ENCODE assay signal across 1 cellular context in genomic region chr2:177618270-177619253, GRCh38.
TF ChIP-seq lines count a peak whose summit lies in the region.

No MANE protein-coding gene starts in this region.

TF ChIP-seq in H1, 55 proteins besides CTCF, POLR2A, EP300 and RAD21 (continued from another document):
- TF ChIP-seq ATF3 (IDR thresholded peaks at IDR 0.05; ENCODE audit: insufficient read depth, low read depth, low read length): no peak
- TF ChIP-seq SIN3A (conservative IDR thresholded peaks at IDR 0.05 in 1 of 2, IDR thresholded peaks at IDR 0.05 in 1 of 2; ENCODE audit: low read depth in 1 of 2, low read length in 2 of 2): peak; percentile 28 to 83; a peak in 1 of 4 replicates
- no peak for TF ChIP-seq KDM5A (IDR thresholded peaks at IDR 0.05; ENCODE audit: low read length)
- TF ChIP-seq TCF12 (IDR thresholded peaks at IDR 0.05; ENCODE audit: low read depth, low read length): no peak
- no peak for TF ChIP-seq CBX5 (IDR thresholded peaks at IDR 0.05; ENCODE audit: low read depth, low read length)
- no peak for TF ChIP-seq RXRA (IDR thresholded peaks at IDR 0.05; ENCODE audit: insufficient read depth, low read depth, low read length)
- TF ChIP-seq YY1 (IDR thresholded peaks at IDR 0.05; ENCODE audit: low read depth, low read length): peak; percentile 33; the same call in 1 of the 2 replicates
- no peak for TF ChIP-seq POU5F1 (IDR thresholded peaks at IDR 0.05; ENCODE audit: low read depth, low read length)
- TF ChIP-seq BACH1 (IDR thresholded peaks at IDR 0.05; ENCODE audit: low read length): no peak
- TF ChIP-seq ASH2L (IDR thresholded peaks at IDR 0.05; ENCODE audit: low read length): peak; percentile 92
- no peak for TF ChIP-seq HDAC2 (IDR thresholded peaks at IDR 0.05; ENCODE audit: borderline replicate concordance in 1 of 2, low read depth in 2 of 2, low read length in 2 of 2)
- no peak for TF ChIP-seq JUND (IDR thresholded peaks at IDR 0.05; ENCODE audit: low read length)
- no peak for TF ChIP-seq RBBP5 (IDR thresholded peaks at IDR 0.05; ENCODE audit: borderline replicate concordance, low read depth, low read length)
- TF ChIP-seq FOSL1 (IDR thresholded peaks at IDR 0.05; ENCODE audit: insufficient read depth, low read depth, low read length): no peak
- TF ChIP-seq, protein P1, sequence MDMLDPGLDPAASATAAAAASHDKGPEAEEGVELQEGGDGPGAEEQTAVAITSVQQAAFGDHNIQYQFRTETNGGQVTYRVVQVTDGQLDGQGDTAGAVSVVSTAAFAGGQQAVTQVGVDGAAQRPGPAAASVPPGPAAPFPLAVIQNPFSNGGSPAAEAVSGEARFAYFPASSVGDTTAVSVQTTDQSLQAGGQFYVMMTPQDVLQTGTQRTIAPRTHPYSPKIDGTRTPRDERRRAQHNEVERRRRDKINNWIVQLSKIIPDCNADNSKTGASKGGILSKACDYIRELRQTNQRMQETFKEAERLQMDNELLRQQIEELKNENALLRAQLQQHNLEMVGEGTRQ (IDR thresholded peaks at IDR 0.05; ENCODE audit: low read length): no peak
- peak; percentile 80 for TF ChIP-seq E2F6 (IDR thresholded peaks at IDR 0.05)
- TF ChIP-seq CREB1 (IDR thresholded peaks at IDR 0.05): peak; percentile 68
- TF ChIP-seq SP2 (IDR thresholded peaks at IDR 0.05; ENCODE audit: low read length): no peak
- TF ChIP-seq EGR1 (IDR thresholded peaks at IDR 0.05; ENCODE audit: borderline replicate concordance, low read depth, low read length): no peak
- no peak for TF ChIP-seq SP1 (IDR thresholded peaks at IDR 0.05; ENCODE audit: low read depth, low read length)
- peak; percentile 68 for TF ChIP-seq PHF8 (conservative IDR thresholded peaks at IDR 0.05; ENCODE audit: low read depth, low read length)
- TF ChIP-seq GTF2F1 (IDR thresholded peaks at IDR 0.05; ENCODE audit: borderline replicate concordance, low read depth, low read length): no peak
- no peak for TF ChIP-seq BCL11A (IDR thresholded peaks at IDR 0.05; ENCODE audit: low read depth in 2 of 2, low read length in 2 of 2)
- TF ChIP-seq MAFK (IDR thresholded peaks at IDR 0.05; ENCODE audit: low read depth, low read length): no peak
- no peak for TF ChIP-seq SP4 (IDR thresholded peaks at IDR 0.05; ENCODE audit: low read length)
- no peak for TF ChIP-seq NANOG (IDR thresholded peaks at IDR 0.05; ENCODE audit: insufficient read depth, low read depth, low read length, poor library complexity, severe bottlenecking)
- no peak for TF ChIP-seq ZNF274 (IDR thresholded peaks at IDR 0.05; ENCODE audit: borderline replicate concordance, extremely low read depth, low read length)
- no peak for TF ChIP-seq CTBP2 (IDR thresholded peaks at IDR 0.05; ENCODE audit: borderline replicate concordance, insufficient read depth, insufficient read length, low read length)
- no peak for TF ChIP-seq HDAC6 (IDR thresholded peaks at IDR 0.05; ENCODE audit: low read depth, low read length)
- TF ChIP-seq, protein P2, sequence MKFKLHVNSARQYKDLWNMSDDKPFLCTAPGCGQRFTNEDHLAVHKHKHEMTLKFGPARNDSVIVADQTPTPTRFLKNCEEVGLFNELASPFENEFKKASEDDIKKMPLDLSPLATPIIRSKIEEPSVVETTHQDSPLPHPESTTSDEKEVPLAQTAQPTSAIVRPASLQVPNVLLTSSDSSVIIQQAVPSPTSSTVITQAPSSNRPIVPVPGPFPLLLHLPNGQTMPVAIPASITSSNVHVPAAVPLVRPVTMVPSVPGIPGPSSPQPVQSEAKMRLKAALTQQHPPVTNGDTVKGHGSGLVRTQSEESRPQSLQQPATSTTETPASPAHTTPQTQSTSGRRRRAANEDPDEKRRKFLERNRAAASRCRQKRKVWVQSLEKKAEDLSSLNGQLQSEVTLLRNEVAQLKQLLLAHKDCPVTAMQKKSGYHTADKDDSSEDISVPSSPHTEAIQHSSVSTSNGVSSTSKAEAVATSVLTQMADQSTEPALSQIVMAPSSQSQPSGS (IDR thresholded peaks at IDR 0.05; ENCODE audit: low read length): no peak
- no peak for TF ChIP-seq RNF2 (IDR thresholded peaks at IDR 0.05; ENCODE audit: borderline replicate concordance, low read depth, low read length, missing control alignments, poor library complexity, severe bottlenecking)
- no peak for TF ChIP-seq BRCA1 (IDR thresholded peaks at IDR 0.05; ENCODE audit: low read depth, low read length)
- TF ChIP-seq KDM4A (IDR thresholded peaks at IDR 0.05; ENCODE audit: low read depth, low read length, severe bottlenecking): peak; percentile 31
- TF ChIP-seq NRF1 (IDR thresholded peaks at IDR 0.05; ENCODE audit: low read depth, low read length): peak; percentile 87
- TF ChIP-seq SIX5 (IDR thresholded peaks at IDR 0.05; ENCODE audit: low read depth, low read length): peak; percentile 69
- TF ChIP-seq CEBPB (IDR thresholded peaks at IDR 0.05; ENCODE audit: low read depth, low read length): no peak
- TF ChIP-seq SAP30 (IDR thresholded peaks at IDR 0.05; ENCODE audit: insufficient read depth, insufficient replicate concordance, low read length): no peak
- TF ChIP-seq, protein P3, sequence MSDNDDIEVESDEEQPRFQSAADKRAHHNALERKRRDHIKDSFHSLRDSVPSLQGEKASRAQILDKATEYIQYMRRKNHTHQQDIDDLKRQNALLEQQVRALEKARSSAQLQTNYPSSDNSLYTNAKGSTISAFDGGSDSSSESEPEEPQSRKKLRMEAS (IDR thresholded peaks at IDR 0.05): peak; percentile 29; the same call in 1 of the 2 replicates
- no peak for TF ChIP-seq KDM1A (IDR thresholded peaks at IDR 0.05; ENCODE audit: borderline replicate concordance, low read length)
- TF ChIP-seq POLR2AphosphoS5 (IDR thresholded peaks at IDR 0.05; ENCODE audit: low read depth, low read length): peak; percentile 74
- peak; percentile 85; the same call in 1 of the 2 replicates for TF ChIP-seq GABPA (IDR thresholded peaks at IDR 0.05; ENCODE audit: borderline replicate concordance, insufficient read depth, low read length)
- no peak for TF ChIP-seq SUZ12 (IDR thresholded peaks at IDR 0.05; ENCODE audit: low read length)
- no peak for TF ChIP-seq CHD7 (IDR thresholded peaks at IDR 0.05; ENCODE audit: insufficient replicate concordance, low read length)
- TF ChIP-seq CHD2 (IDR thresholded peaks at IDR 0.05; ENCODE audit: low read length): no peak
- TF ChIP-seq TBP (IDR thresholded peaks at IDR 0.05; ENCODE audit: low read depth, low read length): peak; percentile 51
- no peak for TF ChIP-seq JUN (IDR thresholded peaks at IDR 0.05; ENCODE audit: low read depth, low read length)
- TF ChIP-seq TEAD4 (IDR thresholded peaks at IDR 0.05; ENCODE audit: low read depth, low read length): peak; percentile 53; the same call in 1 of the 2 replicates
- TF ChIP-seq RFX5 (IDR thresholded peaks at IDR 0.05; ENCODE audit: borderline replicate concordance, low read depth, low read length): no peak
- TF ChIP-seq CHD1 (IDR thresholded peaks at IDR 0.05; ENCODE audit: low read depth, low read length): no peak
- peak; percentile 83 for TF ChIP-seq TAF1 (IDR thresholded peaks at IDR 0.05; ENCODE audit: low read depth, low read length)
- no peak for TF ChIP-seq TAF7 (optimal IDR thresholded peaks at IDR 0.05; ENCODE audit: borderline replicate concordance, low read depth, low read length)
- TF ChIP-seq EZH2 (IDR thresholded peaks at IDR 0.05; ENCODE audit: low read depth, low read length, severe bottlenecking): no peak
